Comparison of ENCODE assay signal across 1 cellular context in the genomic region with DNA sequence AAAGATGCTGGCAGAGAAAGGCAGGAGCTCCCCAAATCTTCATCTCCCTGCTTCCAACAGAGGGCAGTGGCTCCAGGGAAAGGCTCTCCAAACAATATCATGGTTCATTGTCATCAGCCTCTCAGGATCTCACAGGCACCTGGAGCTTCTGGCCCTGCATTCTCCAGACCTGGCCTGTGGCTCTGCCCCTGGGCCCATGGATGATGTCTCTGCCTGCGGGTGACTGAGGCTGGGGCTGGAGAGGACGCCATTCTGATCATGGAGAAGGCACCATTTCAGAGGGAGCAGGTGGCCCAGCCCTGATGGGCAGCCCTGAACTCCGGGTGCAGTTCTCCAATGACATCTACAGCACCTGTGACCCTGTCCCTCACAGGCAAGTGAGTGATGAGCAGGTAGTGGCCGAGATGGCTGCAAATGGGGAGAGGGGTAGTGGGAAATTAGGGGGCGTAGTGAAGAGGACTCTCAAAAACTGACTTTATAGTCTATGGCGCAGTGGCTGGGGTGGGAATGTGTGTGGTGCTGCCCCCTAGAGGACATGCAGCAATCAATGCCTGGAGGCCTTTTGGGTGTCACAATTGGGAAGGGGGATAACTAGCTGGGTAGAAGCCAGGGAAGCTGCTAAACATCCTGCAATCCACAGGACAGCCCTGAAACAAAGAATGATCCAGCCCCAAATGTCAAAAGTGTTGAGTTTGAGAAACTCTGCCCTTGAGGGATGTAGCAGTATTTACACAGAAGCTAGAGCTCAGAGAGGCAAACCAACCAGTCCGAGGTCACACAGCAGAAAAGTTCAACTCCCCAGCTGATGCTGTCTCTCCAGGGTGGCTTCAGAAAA.
TF ChIP-seq lines count a peak whose summit lies in the region.

No MANE protein-coding gene starts in this region.

TF ChIP-seq in HEK293, 187 proteins besides CTCF, POLR2A, EP300 and RAD21 (continued from another document):
- TF ChIP-seq, protein P1, sequence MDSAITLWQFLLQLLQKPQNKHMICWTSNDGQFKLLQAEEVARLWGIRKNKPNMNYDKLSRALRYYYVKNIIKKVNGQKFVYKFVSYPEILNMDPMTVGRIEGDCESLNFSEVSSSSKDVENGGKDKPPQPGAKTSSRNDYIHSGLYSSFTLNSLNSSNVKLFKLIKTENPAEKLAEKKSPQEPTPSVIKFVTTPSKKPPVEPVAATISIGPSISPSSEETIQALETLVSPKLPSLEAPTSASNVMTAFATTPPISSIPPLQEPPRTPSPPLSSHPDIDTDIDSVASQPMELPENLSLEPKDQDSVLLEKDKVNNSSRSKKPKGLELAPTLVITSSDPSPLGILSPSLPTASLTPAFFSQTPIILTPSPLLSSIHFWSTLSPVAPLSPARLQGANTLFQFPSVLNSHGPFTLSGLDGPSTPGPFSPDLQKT (IDR thresholded peaks at IDR 0.05; ENCODE audit: borderline replicate concordance, low read depth, low read length), result no peak
- TF ChIP-seq OVOL3 (tag by site-specific recombination; IDR thresholded peaks at IDR 0.05) (no peak), ZNF654 (tag by site-specific recombination; IDR thresholded peaks at IDR 0.05; ENCODE audit: low read depth) (no peak), ZNF341 (tag by site-specific recombination; IDR thresholded peaks at IDR 0.05; ENCODE audit: low read depth) (no peak), ZSCAN16 (tag by site-specific recombination; IDR thresholded peaks at IDR 0.05) (0 out of 2 replicates have a peak, but pooled peaks have one; percentile 38), HOXA7 (CRISPR knock-in tag; IDR thresholded peaks at IDR 0.05; ENCODE audit: borderline replicate concordance) (no peak), ZNF10 (tag by site-specific recombination; IDR thresholded peaks at IDR 0.05) (no peak), ZBTB21 (tag by site-specific recombination; IDR thresholded peaks at IDR 0.05) (no peak), EGR2 (tag by site-specific recombination; IDR thresholded peaks at IDR 0.05; ENCODE audit: low read depth) (no peak), ZNF302 (tag by site-specific recombination; IDR thresholded peaks at IDR 0.05; ENCODE audit: low read depth) (no peak)
- TF ChIP-seq, protein P2, sequence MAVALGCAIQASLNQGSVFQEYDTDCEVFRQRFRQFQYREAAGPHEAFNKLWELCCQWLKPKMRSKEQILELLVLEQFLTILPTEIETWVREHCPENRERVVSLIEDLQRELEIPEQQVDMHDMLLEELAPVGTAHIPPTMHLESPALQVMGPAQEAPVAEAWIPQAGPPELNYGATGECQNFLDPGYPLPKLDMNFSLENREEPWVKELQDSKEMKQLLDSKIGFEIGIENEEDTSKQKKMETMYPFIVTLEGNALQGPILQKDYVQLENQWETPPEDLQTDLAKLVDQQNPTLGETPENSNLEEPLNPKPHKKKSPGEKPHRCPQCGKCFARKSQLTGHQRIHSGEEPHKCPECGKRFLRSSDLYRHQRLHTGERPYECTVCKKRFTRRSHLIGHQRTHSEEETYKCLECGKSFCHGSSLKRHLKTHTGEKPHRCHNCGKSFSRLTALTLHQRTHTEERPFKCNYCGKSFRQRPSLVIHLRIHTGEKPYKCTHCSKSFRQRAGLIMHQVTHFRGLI (tag by site-specific recombination; IDR thresholded peaks at IDR 0.05), result no peak
- TF ChIP-seq, protein P3, sequence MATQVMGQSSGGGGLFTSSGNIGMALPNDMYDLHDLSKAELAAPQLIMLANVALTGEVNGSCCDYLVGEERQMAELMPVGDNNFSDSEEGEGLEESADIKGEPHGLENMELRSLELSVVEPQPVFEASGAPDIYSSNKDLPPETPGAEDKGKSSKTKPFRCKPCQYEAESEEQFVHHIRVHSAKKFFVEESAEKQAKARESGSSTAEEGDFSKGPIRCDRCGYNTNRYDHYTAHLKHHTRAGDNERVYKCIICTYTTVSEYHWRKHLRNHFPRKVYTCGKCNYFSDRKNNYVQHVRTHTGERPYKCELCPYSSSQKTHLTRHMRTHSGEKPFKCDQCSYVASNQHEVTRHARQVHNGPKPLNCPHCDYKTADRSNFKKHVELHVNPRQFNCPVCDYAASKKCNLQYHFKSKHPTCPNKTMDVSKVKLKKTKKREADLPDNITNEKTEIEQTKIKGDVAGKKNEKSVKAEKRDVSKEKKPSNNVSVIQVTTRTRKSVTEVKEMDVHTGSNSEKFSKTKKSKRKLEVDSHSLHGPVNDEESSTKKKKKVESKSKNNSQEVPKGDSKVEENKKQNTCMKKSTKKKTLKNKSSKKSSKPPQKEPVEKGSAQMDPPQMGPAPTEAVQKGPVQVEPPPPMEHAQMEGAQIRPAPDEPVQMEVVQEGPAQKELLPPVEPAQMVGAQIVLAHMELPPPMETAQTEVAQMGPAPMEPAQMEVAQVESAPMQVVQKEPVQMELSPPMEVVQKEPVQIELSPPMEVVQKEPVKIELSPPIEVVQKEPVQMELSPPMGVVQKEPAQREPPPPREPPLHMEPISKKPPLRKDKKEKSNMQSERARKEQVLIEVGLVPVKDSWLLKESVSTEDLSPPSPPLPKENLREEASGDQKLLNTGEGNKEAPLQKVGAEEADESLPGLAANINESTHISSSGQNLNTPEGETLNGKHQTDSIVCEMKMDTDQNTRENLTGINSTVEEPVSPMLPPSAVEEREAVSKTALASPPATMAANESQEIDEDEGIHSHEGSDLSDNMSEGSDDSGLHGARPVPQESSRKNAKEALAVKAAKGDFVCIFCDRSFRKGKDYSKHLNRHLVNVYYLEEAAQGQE (tag by site-specific recombination; IDR thresholded peaks at IDR 0.05), result no peak
- TF ChIP-seq, protein P4, sequence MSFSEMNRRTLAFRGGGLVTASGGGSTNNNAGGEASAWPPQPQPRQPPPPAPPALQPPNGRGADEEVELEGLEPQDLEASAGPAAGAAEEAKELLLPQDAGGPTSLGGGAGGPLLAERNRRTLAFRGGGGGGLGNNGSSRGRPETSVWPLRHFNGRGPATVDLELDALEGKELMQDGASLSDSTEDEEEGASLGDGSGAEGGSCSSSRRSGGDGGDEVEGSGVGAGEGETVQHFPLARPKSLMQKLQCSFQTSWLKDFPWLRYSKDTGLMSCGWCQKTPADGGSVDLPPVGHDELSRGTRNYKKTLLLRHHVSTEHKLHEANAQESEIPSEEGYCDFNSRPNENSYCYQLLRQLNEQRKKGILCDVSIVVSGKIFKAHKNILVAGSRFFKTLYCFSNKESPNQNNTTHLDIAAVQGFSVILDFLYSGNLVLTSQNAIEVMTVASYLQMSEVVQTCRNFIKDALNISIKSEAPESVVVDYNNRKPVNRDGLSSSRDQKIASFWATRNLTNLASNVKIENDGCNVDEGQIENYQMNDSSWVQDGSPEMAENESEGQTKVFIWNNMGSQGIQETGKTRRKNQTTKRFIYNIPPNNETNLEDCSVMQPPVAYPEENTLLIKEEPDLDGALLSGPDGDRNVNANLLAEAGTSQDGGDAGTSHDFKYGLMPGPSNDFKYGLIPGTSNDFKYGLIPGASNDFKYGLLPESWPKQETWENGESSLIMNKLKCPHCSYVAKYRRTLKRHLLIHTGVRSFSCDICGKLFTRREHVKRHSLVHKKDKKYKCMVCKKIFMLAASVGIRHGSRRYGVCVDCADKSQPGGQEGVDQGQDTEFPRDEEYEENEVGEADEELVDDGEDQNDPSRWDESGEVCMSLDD (tag by site-specific recombination; IDR thresholded peaks at IDR 0.05), result no peak
